In the genomic region with DNA sequence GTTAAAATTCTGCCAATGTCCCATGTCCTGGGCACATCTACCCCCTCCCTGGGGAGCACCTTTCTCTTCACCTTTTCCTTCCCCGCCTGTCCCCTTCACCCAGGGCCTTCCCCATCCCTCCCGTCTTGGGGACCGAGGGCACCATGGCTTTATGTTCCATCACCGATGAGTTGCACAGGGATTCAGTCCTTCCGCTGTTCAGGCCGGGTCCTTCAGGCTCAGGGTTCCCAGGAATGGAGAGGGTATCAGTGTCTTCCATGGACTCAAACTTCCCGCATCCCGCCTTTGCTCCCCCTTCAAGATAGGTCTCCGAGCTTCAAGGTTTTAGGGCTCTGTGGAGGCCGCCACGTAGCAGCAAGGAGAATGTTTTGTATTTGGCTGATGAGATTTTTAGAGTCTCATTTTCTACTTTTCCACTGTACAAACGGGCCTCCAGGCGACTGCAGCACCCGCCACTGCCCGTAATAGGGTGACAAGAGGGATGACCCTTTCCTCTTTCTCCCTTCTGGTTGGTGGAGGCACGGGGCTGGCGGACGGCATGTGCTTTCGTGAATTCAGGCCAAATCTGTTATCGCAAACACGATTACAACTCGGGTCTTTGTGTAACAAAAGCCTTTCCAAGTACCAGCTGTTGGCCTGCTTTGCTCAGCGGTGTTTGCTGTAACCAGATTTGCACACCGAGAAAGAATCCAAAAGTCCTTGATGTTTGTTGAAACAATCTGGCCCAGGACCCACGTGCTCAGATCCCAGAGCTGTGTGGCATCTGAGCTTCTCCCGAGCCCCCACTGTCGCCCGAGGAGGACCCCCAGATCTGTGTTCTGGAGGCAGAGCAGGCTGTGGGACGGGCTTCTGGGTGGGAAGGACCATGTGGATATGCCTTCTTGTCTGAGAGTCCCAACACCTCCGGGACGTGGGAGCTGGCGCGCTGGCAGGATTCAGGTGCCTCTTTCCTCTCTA, we compare ENCODE assay signal across 1 cellular context.
A peak's percentile ranks its signal among the peaks of the same experiment; 100 is the strongest.
TF ChIP-seq lines count a peak whose summit lies in the region.

No MANE protein-coding gene starts in this region.

TF ChIP-seq in HepG2, 621 proteins besides CTCF, POLR2A, EP300 and RAD21 (continued from another document and continues in another):
- TF ChIP-seq NR2C2 (CRISPR knock-in tag; IDR thresholded peaks at IDR 0.05; ENCODE audit: borderline replicate concordance) (peak; percentile 34; the same call in 1 of the 2 replicates), ZNF646 (CRISPR knock-in tag; IDR thresholded peaks at IDR 0.05) (peak; percentile 92), FOSL1 (CRISPR knock-in tag; IDR thresholded peaks at IDR 0.05; ENCODE audit: borderline replicate concordance) (no peak), CCDC6 (CRISPR knock-in tag; IDR thresholded peaks at IDR 0.05) (peak; percentile 76), YEATS2 (CRISPR knock-in tag; IDR thresholded peaks at IDR 0.05; ENCODE audit: borderline replicate concordance) (0 out of 2 replicates have a peak, but pooled peaks have one; percentile 27), ZNF274 (CRISPR knock-in tag; IDR thresholded peaks at IDR 0.05) (no peak; the same call in 1 of the 2 replicates), SOX5 (CRISPR knock-in tag; IDR thresholded peaks at IDR 0.05; ENCODE audit: borderline replicate concordance) (peak; percentile 88), LCORL (IDR thresholded peaks at IDR 0.05) (no peak), LCORL (CRISPR knock-in tag; IDR thresholded peaks at IDR 0.05) (peak; percentile 90), ZNF615 (CRISPR knock-in tag; IDR thresholded peaks at IDR 0.05; ENCODE audit: borderline replicate concordance) (peak; percentile 73; the same call in 1 of the 2 replicates), TOE1 (CRISPR knock-in tag; IDR thresholded peaks at IDR 0.05) (no peak), ZNF337 (CRISPR knock-in tag; IDR thresholded peaks at IDR 0.05; ENCODE audit: borderline replicate concordance, low read depth) (peak; percentile 70; the same call in 1 of the 2 replicates), KLF16 (CRISPR knock-in tag; IDR thresholded peaks at IDR 0.05) (peak in 1 of 2 experiments; percentile 76; a peak in 1 of 4 replicates), ZFP1 (CRISPR knock-in tag; IDR thresholded peaks at IDR 0.05) (0 out of 2 replicates have a peak, but pooled peaks have one; percentile 33), KDM4B (CRISPR knock-in tag; IDR thresholded peaks at IDR 0.05) (0 out of 2 replicates have a peak, but pooled peaks have one; percentile 26), RBM39 (IDR thresholded peaks at IDR 0.05; ENCODE audit: low read depth, low read length, poor library complexity, severe bottlenecking) (peak; percentile 42), HMG20B (CRISPR knock-in tag; conservative IDR thresholded peaks at IDR 0.05) (peak; percentile 99), TEAD3 (CRISPR knock-in tag; optimal IDR thresholded peaks at IDR 0.05; ENCODE audit: borderline replicate concordance) (peak; percentile 86), MLX (CRISPR knock-in tag; IDR thresholded peaks at IDR 0.05) (peak; percentile 85), BCL6 (CRISPR knock-in tag; IDR thresholded peaks at IDR 0.05) (peak; percentile 88), ZKSCAN1 (IDR thresholded peaks at IDR 0.05; ENCODE audit: low read length) (no peak)
- TF ChIP-seq, protein P1, sequence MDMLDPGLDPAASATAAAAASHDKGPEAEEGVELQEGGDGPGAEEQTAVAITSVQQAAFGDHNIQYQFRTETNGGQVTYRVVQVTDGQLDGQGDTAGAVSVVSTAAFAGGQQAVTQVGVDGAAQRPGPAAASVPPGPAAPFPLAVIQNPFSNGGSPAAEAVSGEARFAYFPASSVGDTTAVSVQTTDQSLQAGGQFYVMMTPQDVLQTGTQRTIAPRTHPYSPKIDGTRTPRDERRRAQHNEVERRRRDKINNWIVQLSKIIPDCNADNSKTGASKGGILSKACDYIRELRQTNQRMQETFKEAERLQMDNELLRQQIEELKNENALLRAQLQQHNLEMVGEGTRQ (IDR thresholded peaks at IDR 0.05; ENCODE audit: low read depth, low read length) = peak; percentile 47; the same call in 1 of the 2 replicates
- TF ChIP-seq, protein P1 (CRISPR knock-in tag; IDR thresholded peaks at IDR 0.05; ENCODE audit: borderline replicate concordance) = peak; percentile 69; the same call in 1 of the 2 replicates
- TF ChIP-seq, protein P2, sequence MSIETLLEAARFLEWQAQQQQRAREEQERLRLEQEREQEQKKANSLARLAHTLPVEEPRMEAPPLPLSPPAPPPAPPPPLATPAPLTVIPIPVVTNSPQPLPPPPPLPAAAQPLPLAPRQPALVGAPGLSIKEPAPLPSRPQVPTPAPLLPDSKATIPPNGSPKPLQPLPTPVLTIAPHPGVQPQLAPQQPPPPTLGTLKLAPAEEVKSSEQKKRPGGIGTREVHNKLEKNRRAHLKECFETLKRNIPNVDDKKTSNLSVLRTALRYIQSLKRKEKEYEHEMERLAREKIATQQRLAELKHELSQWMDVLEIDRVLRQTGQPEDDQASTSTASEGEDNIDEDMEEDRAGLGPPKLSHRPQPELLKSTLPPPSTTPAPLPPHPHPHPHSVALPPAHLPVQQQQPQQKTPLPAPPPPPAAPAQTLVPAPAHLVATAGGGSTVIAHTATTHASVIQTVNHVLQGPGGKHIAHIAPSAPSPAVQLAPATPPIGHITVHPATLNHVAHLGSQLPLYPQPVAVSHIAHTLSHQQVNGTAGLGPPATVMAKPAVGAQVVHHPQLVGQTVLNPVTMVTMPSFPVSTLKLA (IDR thresholded peaks at IDR 0.05) = peak; percentile 78
- TF ChIP-seq, protein P3, sequence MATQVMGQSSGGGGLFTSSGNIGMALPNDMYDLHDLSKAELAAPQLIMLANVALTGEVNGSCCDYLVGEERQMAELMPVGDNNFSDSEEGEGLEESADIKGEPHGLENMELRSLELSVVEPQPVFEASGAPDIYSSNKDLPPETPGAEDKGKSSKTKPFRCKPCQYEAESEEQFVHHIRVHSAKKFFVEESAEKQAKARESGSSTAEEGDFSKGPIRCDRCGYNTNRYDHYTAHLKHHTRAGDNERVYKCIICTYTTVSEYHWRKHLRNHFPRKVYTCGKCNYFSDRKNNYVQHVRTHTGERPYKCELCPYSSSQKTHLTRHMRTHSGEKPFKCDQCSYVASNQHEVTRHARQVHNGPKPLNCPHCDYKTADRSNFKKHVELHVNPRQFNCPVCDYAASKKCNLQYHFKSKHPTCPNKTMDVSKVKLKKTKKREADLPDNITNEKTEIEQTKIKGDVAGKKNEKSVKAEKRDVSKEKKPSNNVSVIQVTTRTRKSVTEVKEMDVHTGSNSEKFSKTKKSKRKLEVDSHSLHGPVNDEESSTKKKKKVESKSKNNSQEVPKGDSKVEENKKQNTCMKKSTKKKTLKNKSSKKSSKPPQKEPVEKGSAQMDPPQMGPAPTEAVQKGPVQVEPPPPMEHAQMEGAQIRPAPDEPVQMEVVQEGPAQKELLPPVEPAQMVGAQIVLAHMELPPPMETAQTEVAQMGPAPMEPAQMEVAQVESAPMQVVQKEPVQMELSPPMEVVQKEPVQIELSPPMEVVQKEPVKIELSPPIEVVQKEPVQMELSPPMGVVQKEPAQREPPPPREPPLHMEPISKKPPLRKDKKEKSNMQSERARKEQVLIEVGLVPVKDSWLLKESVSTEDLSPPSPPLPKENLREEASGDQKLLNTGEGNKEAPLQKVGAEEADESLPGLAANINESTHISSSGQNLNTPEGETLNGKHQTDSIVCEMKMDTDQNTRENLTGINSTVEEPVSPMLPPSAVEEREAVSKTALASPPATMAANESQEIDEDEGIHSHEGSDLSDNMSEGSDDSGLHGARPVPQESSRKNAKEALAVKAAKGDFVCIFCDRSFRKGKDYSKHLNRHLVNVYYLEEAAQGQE (IDR thresholded peaks at IDR 0.05; ENCODE audit: borderline replicate concordance in 1 of 2, low read depth in 1 of 2, low read length in 2 of 2) = no peak
- TF ChIP-seq, protein P4, sequence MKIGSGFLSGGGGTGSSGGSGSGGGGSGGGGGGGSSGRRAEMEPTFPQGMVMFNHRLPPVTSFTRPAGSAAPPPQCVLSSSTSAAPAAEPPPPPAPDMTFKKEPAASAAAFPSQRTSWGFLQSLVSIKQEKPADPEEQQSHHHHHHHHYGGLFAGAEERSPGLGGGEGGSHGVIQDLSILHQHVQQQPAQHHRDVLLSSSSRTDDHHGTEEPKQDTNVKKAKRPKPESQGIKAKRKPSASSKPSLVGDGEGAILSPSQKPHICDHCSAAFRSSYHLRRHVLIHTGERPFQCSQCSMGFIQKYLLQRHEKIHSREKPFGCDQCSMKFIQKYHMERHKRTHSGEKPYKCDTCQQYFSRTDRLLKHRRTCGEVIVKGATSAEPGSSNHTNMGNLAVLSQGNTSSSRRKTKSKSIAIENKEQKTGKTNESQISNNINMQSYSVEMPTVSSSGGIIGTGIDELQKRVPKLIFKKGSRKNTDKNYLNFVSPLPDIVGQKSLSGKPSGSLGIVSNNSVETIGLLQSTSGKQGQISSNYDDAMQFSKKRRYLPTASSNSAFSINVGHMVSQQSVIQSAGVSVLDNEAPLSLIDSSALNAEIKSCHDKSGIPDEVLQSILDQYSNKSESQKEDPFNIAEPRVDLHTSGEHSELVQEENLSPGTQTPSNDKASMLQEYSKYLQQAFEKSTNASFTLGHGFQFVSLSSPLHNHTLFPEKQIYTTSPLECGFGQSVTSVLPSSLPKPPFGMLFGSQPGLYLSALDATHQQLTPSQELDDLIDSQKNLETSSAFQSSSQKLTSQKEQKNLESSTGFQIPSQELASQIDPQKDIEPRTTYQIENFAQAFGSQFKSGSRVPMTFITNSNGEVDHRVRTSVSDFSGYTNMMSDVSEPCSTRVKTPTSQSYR (CRISPR knock-in tag; IDR thresholded peaks at IDR 0.05; ENCODE audit: borderline replicate concordance) = peak; percentile 57; the same call in 1 of the 2 replicates
- TF ChIP-seq, protein P5, sequence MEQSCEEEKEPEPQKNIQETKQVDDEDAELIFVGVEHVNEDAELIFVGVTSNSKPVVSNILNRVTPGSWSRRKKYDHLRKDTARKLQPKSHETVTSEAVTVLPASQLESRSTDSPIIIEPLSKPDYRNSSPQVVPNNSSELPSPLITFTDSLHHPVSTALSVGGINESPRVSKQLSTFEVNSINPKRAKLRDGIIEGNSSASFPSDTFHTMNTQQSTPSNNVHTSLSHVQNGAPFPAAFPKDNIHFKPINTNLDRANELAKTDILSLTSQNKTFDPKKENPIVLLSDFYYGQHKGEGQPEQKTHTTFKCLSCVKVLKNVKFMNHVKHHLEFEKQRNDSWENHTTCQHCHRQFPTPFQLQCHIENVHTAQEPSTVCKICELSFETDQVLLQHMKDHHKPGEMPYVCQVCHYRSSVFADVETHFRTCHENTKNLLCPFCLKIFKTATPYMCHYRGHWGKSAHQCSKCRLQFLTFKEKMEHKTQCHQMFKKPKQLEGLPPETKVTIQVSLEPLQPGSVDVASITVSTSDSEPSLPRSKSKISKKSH (CRISPR knock-in tag; IDR thresholded peaks at IDR 0.05; ENCODE audit: borderline replicate concordance) = peak; percentile 84
- TF ChIP-seq, protein P6, sequence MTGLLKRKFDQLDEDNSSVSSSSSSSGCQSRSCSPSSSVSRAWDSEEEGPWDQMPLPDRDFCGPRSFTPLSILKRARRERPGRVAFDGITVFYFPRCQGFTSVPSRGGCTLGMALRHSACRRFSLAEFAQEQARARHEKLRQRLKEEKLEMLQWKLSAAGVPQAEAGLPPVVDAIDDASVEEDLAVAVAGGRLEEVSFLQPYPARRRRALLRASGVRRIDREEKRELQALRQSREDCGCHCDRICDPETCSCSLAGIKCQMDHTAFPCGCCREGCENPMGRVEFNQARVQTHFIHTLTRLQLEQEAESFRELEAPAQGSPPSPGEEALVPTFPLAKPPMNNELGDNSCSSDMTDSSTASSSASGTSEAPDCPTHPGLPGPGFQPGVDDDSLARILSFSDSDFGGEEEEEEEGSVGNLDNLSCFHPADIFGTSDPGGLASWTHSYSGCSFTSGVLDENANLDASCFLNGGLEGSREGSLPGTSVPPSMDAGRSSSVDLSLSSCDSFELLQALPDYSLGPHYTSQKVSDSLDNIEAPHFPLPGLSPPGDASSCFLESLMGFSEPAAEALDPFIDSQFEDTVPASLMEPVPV (CRISPR knock-in tag; IDR thresholded peaks at IDR 0.05) = 0 out of 2 replicates have a peak, but pooled peaks have one; percentile 44
